In genomic region chr17:17545031-17545820, GRCh38 we compare ENCODE assay signal across 12 cellular contexts. TPM values are rescaled to one million over a fixed set of nuclear protein-coding genes. Genes with fewer than 3 reads are reported as not detected.
DNase-seq lines count a peak whose midpoint lies in the region; ATAC-seq, FAIRE-seq and TF ChIP-seq lines count a peak whose summit lies in the region.
"Had no signal": no experiment of that assay in that cellular context is flagged by ENCODE, and none has a peak within 500 bp of the region (broad histone marks: within the 10 kb centered on the region; RNA-seq: fewer than 3 reads in every experiment).

No MANE protein-coding gene starts in this region.

- H3K23ac ChIP-seq in trophoblast cell (ENCODE audit: low read length), result no peak overlapping the region

- 97% methylated on average over 10 of the region's 20 CpGs for whole genome bisulfite sequencing in HepG2 (ENCODE audit: low lambda C conversion rate)
- no CpG with 5 or more reads among the region's 20 CpGs for WGBS in trophoblast cell (ENCODE audit: extremely low coverage, insufficient coverage, insufficient read length)

- H3K18ac ChIP-seq in trophoblast cell (ENCODE audit: low read length), result no peak overlapping the region

- no peak for TF ChIP-seq CTCF in choroid plexus epithelial cell (conservative IDR thresholded peaks at IDR 0.05; ENCODE audit: low read depth, low read length)
- TF ChIP-seq CTCF in mesothelial cell of epicardium (IDR thresholded peaks at IDR 0.05; ENCODE audit: unreplicated experiment), result no peak
- no peak for TF ChIP-seq CTCF in HepG2 (CRISPR knock-in tag; IDR thresholded peaks at IDR 0.05)

- H4K91ac ChIP-seq in trophoblast cell (ENCODE audit: low read depth, low read length), result no peak overlapping the region

- peaks cover 18% of the 10 kb centered on the region for H3K4me1 Mint-ChIP-seq in mesothelial cell of epicardium
- H3K4me1 Mint-ChIP-seq: activated B cell treated with CpG ODN at 0.5 μM for 24 hours; activated naive CD4-positive, alpha-beta T cell treated with anti-CD3 and anti-CD28 coated beads, Interleukin-2, amount 10 ng/mL, durations not matched to agents 7 days and 5 days had no signal

- no peaks in the 10 kb centered on the region for H3K36me3 Mint-ChIP-seq in mesothelial cell of epicardium
- H3K36me3 Mint-ChIP-seq: activated naive CD4-positive, alpha-beta T cell treated with anti-CD3 and anti-CD28 coated beads, Interleukin-2, amount 10 ng/mL, durations not matched to agents 7 days and 5 days had no signal

- CTCF ChIA-PET in HepG2 (lab: Yijun Ruan, JAX; ENCODE audit: low intra/inter-chr PET ratio, low total read pairs), result no interaction called here

- no TSS peak for BruUV-seq in HepG2 (replicated peaks; lab: Mats Ljungman, UMichigan)

- H3K4me3 Mint-ChIP-seq in mesothelial cell of epicardium, result no peak overlapping the region
- H3K4me3 Mint-ChIP-seq: activated B cell treated with CpG ODN at 0.5 μM for 24 hours; activated naive CD4-positive, alpha-beta T cell treated with anti-CD3 and anti-CD28 coated beads, Interleukin-2, amount 10 ng/mL, durations not matched to agents 7 days and 5 days had no signal

- H3K9me3 Mint-ChIP-seq in mesothelial cell of epicardium, result no peaks in the 10 kb centered on the region
- H3K9me3 Mint-ChIP-seq: activated B cell treated with CpG ODN at 0.5 μM for 24 hours; activated naive CD4-positive, alpha-beta T cell treated with anti-CD3 and anti-CD28 coated beads, Interleukin-2, amount 10 ng/mL, durations not matched to agents 7 days and 5 days had no signal

- no peaks in the 10 kb centered on the region for H3K79me1 ChIP-seq in trophoblast cell (ENCODE audit: low read length)

- no peak overlapping the region for H3K14ac ChIP-seq in trophoblast cell (ENCODE audit: low read length)

- H3K9me3 ChIP-seq in HepG2 (ENCODE audit: low read length) (no peaks in the 10 kb centered on the region), trophoblast cell (ENCODE audit: insufficient read depth, low read depth, low read length) (no peaks in the 10 kb centered on the region)
- H3K9me3 ChIP-seq: A549 had no signal

- H3K36me3 ChIP-seq in HepG2 (replicated peaks in 1 of 2; ENCODE audit: control insufficient read depth in 1 of 2, insufficient read depth in 2 of 2, low read length in 2 of 2), result no peaks in the 10 kb centered on the region; a peak in 1 of 5 replicates
- H3K36me3 ChIP-seq in trophoblast cell (ENCODE audit: control insufficient read depth in 1 of 2, insufficient read depth in 2 of 2, low read length in 2 of 2), result no peaks in the 10 kb centered on the region

- in situ Hi-C loops in HepG2 (cut with HindIII; ENCODE audit: extremely low pct_ligation_motif_present, low pct_unique_long_range_greater_than_20kb), result no loop called here

- ATAC-seq in GM21737 (IDR thresholded peaks at IDR 0.05; ENCODE audit: unreplicated experiment) (no peak), HepG2 (no peak), GM18867 (IDR thresholded peaks at IDR 0.05; ENCODE audit: unreplicated experiment) (no peak)
- ATAC-seq: A549 had no signal

- H3K27ac Mint-ChIP-seq in mesothelial cell of epicardium, result peak overlapping the region; percentile 44
- H3K27ac Mint-ChIP-seq: activated B cell treated with CpG ODN at 0.5 μM for 24 hours; activated naive CD4-positive, alpha-beta T cell treated with anti-CD3 and anti-CD28 coated beads, Interleukin-2, amount 10 ng/mL, durations not matched to agents 7 days and 5 days had no signal

- no peak for TF ChIP-seq POLR2A in HepG2 (IDR thresholded peaks at IDR 0.05; ENCODE audit: insufficient read depth in 1 of 2, low read depth in 2 of 2, low read length in 2 of 2)

- no peak overlapping the region for H3K4me2 ChIP-seq in HepG2 (ENCODE audit: low read depth, low read length)
- H3K4me2 ChIP-seq in trophoblast cell (ENCODE audit: low read length), result no peak overlapping the region
- H3K4me2 ChIP-seq: A549 had no signal

- intact Hi-C loops in HepG2 (cut with micrococcal nuclease; ENCODE audit: unreplicated experiment), result no loop called here

- TF ChIP-seq RAD21 in HepG2 (CRISPR knock-in tag; IDR thresholded peaks at IDR 0.05), result no peak

- no peak overlapping the region for H2BK12ac ChIP-seq in trophoblast cell (ENCODE audit: low read length)

- no peaks in the 10 kb centered on the region for H3K79me2 ChIP-seq in HepG2 (ENCODE audit: insufficient read depth, low read length)
- no peaks in the 10 kb centered on the region for H3K79me2 ChIP-seq in trophoblast cell (ENCODE audit: control insufficient read depth, insufficient read depth, low read length, poor library complexity)

- H3K9ac ChIP-seq in HepG2 (ENCODE audit: insufficient read depth, low read depth, low read length) (no peak overlapping the region), trophoblast cell (ENCODE audit: low read length) (no peak overlapping the region)

- H2AK5ac ChIP-seq in trophoblast cell (ENCODE audit: low read length), result no peak overlapping the region

- H3K4me1 ChIP-seq in HepG2 (ENCODE audit: insufficient read depth, low read length), result peaks cover 36% of the 10 kb centered on the region
- H3K4me1 ChIP-seq in trophoblast cell (ENCODE audit: control insufficient read depth in 1 of 2, insufficient read depth in 2 of 2, low read length in 2 of 2), result peaks cover 4 to 12% of the 10 kb centered on the region in 2 experiments
- H3K4me1 ChIP-seq: A549 had no signal

- no peak overlapping the region for H2BK5ac ChIP-seq in trophoblast cell (ENCODE audit: low read depth, low read length, poor library complexity)

- no peak overlapping the region for H2AFZ ChIP-seq in HepG2 (ENCODE audit: low read length)
- H2AFZ ChIP-seq in trophoblast cell (ENCODE audit: insufficient read depth, low read length, poor library complexity), result no peak overlapping the region

- no peak overlapping the region for H4K12ac ChIP-seq in trophoblast cell (ENCODE audit: low read depth, low read length)

- peak; percentile 87 for DNase-seq in AG08395 (ENCODE audit: low spot score)
- DNase-seq in LHCN-M2 (ENCODE audit: low read depth), result peak; percentile 10
- peak; percentile 63 for DNase-seq in choroid plexus epithelial cell (ENCODE audit: low read depth)
- no peak for DNase-seq in mesothelial cell of epicardium (ENCODE audit: low spot score in 2 of 2, unreplicated experiment in 2 of 2)
- DNase-seq in HepG2 (ENCODE audit: low spot score), result no peak
- DNase-seq in trophoblast cell, result no peak
- DNase-seq: activated B cell treated with CpG ODN at 0.5 μM for 24 hours; activated naive CD4-positive, alpha-beta T cell treated with anti-CD3 and anti-CD28 coated beads, Interleukin-2, amount 10 ng/mL, durations not matched to agents 7 days and 5 days; NCI-H2227 treated with DMSO at 0.1 percent for 48 hours had no signal

- no peak overlapping the region for H2BK120ac ChIP-seq in trophoblast cell (ENCODE audit: insufficient read depth, low read length, poor library complexity)

- no peak for FAIRE-seq in HepG2 (lab: Jason Lieb, UNC)
- FAIRE-seq: A549 had no signal

- POLR2A ChIA-PET in HepG2 (lab: Yijun Ruan, JAX), result no interaction called here

- peaks cover 7% of the 10 kb centered on the region; the same call in 1 of the 2 replicates for H4K20me1 ChIP-seq in HepG2 (ENCODE audit: insufficient read depth, low read length)

- no peak overlapping the region for H4K8ac ChIP-seq in trophoblast cell (ENCODE audit: low read depth, low read length)

- H3K27me3 ChIP-seq in HepG2 (ENCODE audit: control insufficient read depth in 1 of 2, insufficient read depth in 2 of 2, low read length in 2 of 2) (no peaks in the 10 kb centered on the region), trophoblast cell (ENCODE audit: insufficient read depth, low read length) (no peaks in the 10 kb centered on the region)

- no peak overlapping the region for H3K4ac ChIP-seq in trophoblast cell (ENCODE audit: low read depth, low read length)

- no peaks in the 10 kb centered on the region for H3K27me3 Mint-ChIP-seq in mesothelial cell of epicardium (ENCODE audit: low read depth)
- H3K27me3 Mint-ChIP-seq: activated B cell treated with CpG ODN at 0.5 μM for 24 hours; activated naive CD4-positive, alpha-beta T cell treated with anti-CD3 and anti-CD28 coated beads, Interleukin-2, amount 10 ng/mL, durations not matched to agents 7 days and 5 days had no signal

- H3K4me3 ChIP-seq in choroid plexus epithelial cell (ENCODE audit: low read depth, low read length) (no peak overlapping the region), HepG2 (replicated peaks in 1 of 3; ENCODE audit: insufficient read depth in 1 of 3, low read depth in 2 of 3, low read length in 3 of 3) (no peak overlapping the region), trophoblast cell (ENCODE audit: low read depth, low read length) (no peak overlapping the region)
- H3K4me3 ChIP-seq: A549 had no signal

- no peak for TF ChIP-seq EP300 in HepG2 (IDR thresholded peaks at IDR 0.05; ENCODE audit: low read depth in 2 of 2, low read length in 2 of 2)
- no peak for TF ChIP-seq EP300 in HepG2 (CRISPR knock-in tag; IDR thresholded peaks at IDR 0.05; ENCODE audit: borderline replicate concordance)

- H3K27ac ChIP-seq in HepG2 (ENCODE audit: extremely low read length, insufficient read depth, low read length), result no peak overlapping the region
- H3K27ac ChIP-seq in trophoblast cell (ENCODE audit: low read depth, low read length), result no peak overlapping the region
- H3K27ac ChIP-seq: A549 had no signal

RNA-seq across cellular contexts. Expression of gene PEMT, which starts 46.3 kb away (rescaled TPM):
- 35.4 and 44.8 TPM in 2 replicates for total RNA-seq in LHCN-M2 (2014; rRNA removed)
- 36.2 TPM for polyA plus RNA-seq in LHCN-M2 (2012)
- total RNA-seq in mesothelial cell of epicardium, result 37.0 to 41.9 TPM (median 37.5 TPM) in 3 replicates
- 16.4 and 31.7 TPM in 2 replicates for total RNA-seq in HepG2 (2016; rRNA removed; fragmentation: Illumina TruSeq; extraction: Trizol)
- 38.2 and 45.8 TPM in 2 replicates for total RNA-seq in HepG2 (2016; cell fraction: cytosol; rRNA removed; fragmentation: Illumina TruSeq; extraction: Trizol; ENCODE audit: low read depth)
- total RNA-seq in HepG2 (2016; cell fraction: insoluble cytoplasmic fraction; rRNA removed; fragmentation: Illumina TruSeq; extraction: Trizol), result 16.3 and 32.5 TPM in 2 replicates
- 31.0 and 42.8 TPM in 2 replicates for total RNA-seq in HepG2 (2016; cell fraction: membrane; rRNA removed; fragmentation: Illumina TruSeq; extraction: Trizol)
- total RNA-seq in HepG2 (2016; cell fraction: nucleus; rRNA removed; fragmentation: Illumina TruSeq; extraction: Trizol), result 15.8 and 21.7 TPM in 2 replicates
- 43.6 and 61.4 TPM in 2 replicates for polyA plus RNA-seq in HepG2 (2011; rRNA removed)
- 54.3 and 73.8 TPM in 2 replicates for polyA plus RNA-seq in HepG2 (2011; cell fraction: cytosol; rRNA removed)
- 36.9 and 41.0 TPM in 2 replicates for polyA plus RNA-seq in HepG2 (2011; cell fraction: nucleus; rRNA removed)
- polyA plus RNA-seq in HepG2 (2012), result 38.0 and 42.3 TPM in 2 replicates
- 46.1 and 58.0 TPM in 2 replicates for polyA plus RNA-seq in HepG2 (2016; cell fraction: cytosol; fragmentation: Illumina TruSeq; extraction: Trizol; ENCODE audit: low read depth)
- 24.1 and 25.5 TPM in 2 replicates for polyA plus RNA-seq in HepG2 (2016; cell fraction: insoluble cytoplasmic fraction; fragmentation: Illumina TruSeq; extraction: Trizol; ENCODE audit: low read depth)
- 38.1 and 45.2 TPM in 2 replicates for polyA plus RNA-seq in HepG2 (2016; cell fraction: membrane; fragmentation: Illumina TruSeq; extraction: Trizol; ENCODE audit: low read depth)
- polyA plus RNA-seq in HepG2 (2016; cell fraction: nucleus; fragmentation: Illumina TruSeq; extraction: Trizol; ENCODE audit: insufficient read depth, low read depth), result 39.8 and 40.0 TPM in 2 replicates
- polyA minus RNA-seq in HepG2 (2011; rRNA and poly(A)+ RNA removed; ENCODE audit: low replicate concordance), result 51.2 and 54.0 TPM in 2 replicates
- 20.3 and 22.0 TPM in 2 replicates for polyA minus RNA-seq in HepG2 (2011; cell fraction: cytosol; rRNA and poly(A)+ RNA removed)
- 6.6 and 8.5 TPM in 2 replicates for polyA minus RNA-seq in HepG2 (2011; cell fraction: nucleus; rRNA and poly(A)+ RNA removed)
- polyA plus RNA-seq in trophoblast cell (2013), result 18.3 and 21.5 TPM in 2 replicates

RNA-seq across cellular contexts. Expression of gene RASD1, which starts 49.0 kb away (rescaled TPM):
- 0.19 TPM in 1 of 2 replicates, not detected in the other for total RNA-seq in LHCN-M2 (2014; rRNA removed)
- polyA plus RNA-seq in LHCN-M2 (2012), result 0.09 TPM
- 1.9 to 2.8 TPM (median 2.1 TPM) in 3 replicates for total RNA-seq in mesothelial cell of epicardium
- 1.4 and 1.6 TPM in 2 replicates for total RNA-seq in HepG2 (2016; rRNA removed; fragmentation: Illumina TruSeq; extraction: Trizol)
- 0.71 and 0.91 TPM in 2 replicates for total RNA-seq in HepG2 (2016; cell fraction: cytosol; rRNA removed; fragmentation: Illumina TruSeq; extraction: Trizol; ENCODE audit: low read depth)
- total RNA-seq in HepG2 (2016; cell fraction: insoluble cytoplasmic fraction; rRNA removed; fragmentation: Illumina TruSeq; extraction: Trizol), result 1.4 and 1.9 TPM in 2 replicates
- 1.5 and 1.7 TPM in 2 replicates for total RNA-seq in HepG2 (2016; cell fraction: membrane; rRNA removed; fragmentation: Illumina TruSeq; extraction: Trizol)
- 0.99 and 1.1 TPM in 2 replicates for total RNA-seq in HepG2 (2016; cell fraction: nucleus; rRNA removed; fragmentation: Illumina TruSeq; extraction: Trizol)
- 4.2 and 8.9 TPM in 2 replicates for polyA plus RNA-seq in HepG2 (2011; rRNA removed)
- polyA plus RNA-seq in HepG2 (2011; cell fraction: cytosol; rRNA removed), result 4.3 and 4.7 TPM in 2 replicates
- 6.6 and 7.6 TPM in 2 replicates for polyA plus RNA-seq in HepG2 (2011; cell fraction: nucleus; rRNA removed)
- 2.1 and 6.2 TPM in 2 replicates for polyA plus RNA-seq in HepG2 (2012)
- polyA plus RNA-seq in HepG2 (2016; cell fraction: cytosol; fragmentation: Illumina TruSeq; extraction: Trizol; ENCODE audit: low read depth), result 0.32 and 0.38 TPM in 2 replicates
- 1.7 and 1.8 TPM in 2 replicates for polyA plus RNA-seq in HepG2 (2016; cell fraction: insoluble cytoplasmic fraction; fragmentation: Illumina TruSeq; extraction: Trizol; ENCODE audit: low read depth)
- 0.63 and 0.72 TPM in 2 replicates for polyA plus RNA-seq in HepG2 (2016; cell fraction: membrane; fragmentation: Illumina TruSeq; extraction: Trizol; ENCODE audit: low read depth)
- polyA plus RNA-seq in HepG2 (2016; cell fraction: nucleus; fragmentation: Illumina TruSeq; extraction: Trizol; ENCODE audit: insufficient read depth, low read depth), result 2.7 and 3.4 TPM in 2 replicates
- polyA minus RNA-seq in HepG2 (2011; rRNA and poly(A)+ RNA removed; ENCODE audit: low replicate concordance), result 3.9 and 12.1 TPM in 2 replicates
- 6.2 and 6.6 TPM in 2 replicates for polyA minus RNA-seq in HepG2 (2011; cell fraction: cytosol; rRNA and poly(A)+ RNA removed)
- polyA minus RNA-seq in HepG2 (2011; cell fraction: nucleus; rRNA and poly(A)+ RNA removed), result 1.7 and 3.1 TPM in 2 replicates
- 0.49 and 0.68 TPM in 2 replicates for polyA plus RNA-seq in trophoblast cell (2013)

Comparison
In these comparisons a context has a peak if more than half of its experiments do, and no peak if none do; other contexts are left out.
1. DNase-seq: peak in AG08395 (single experiment), LHCN-M2 (single experiment) and choroid plexus epithelial cell (single experiment); none in mesothelial cell of epicardium (0 of 2), HepG2 (single experiment) and trophoblast cell (0 of 2).